Comparison of ENCODE assay signal across 8 cellular contexts in genomic region chr1:70205437-70206118, GRCh38. TPM values are rescaled to one million over a fixed set of nuclear protein-coding genes. Genes with fewer than 3 reads are reported as not detected.
DNase-seq lines count a peak whose midpoint lies in the region; ATAC-seq and TF ChIP-seq lines count a peak whose summit lies in the region.

Gene LRRC40 (minus strand): TSS chr1:70205579. CDS start chr1:70205540, 39 bp downstream.

- intact Hi-C loops in activated T-helper 2 cell treated with anti-CD3 and anti-CD28 coated beads, Interferon-gamma antibody, Interleukin-2, Interleukin-4, amounts not matched to agents 10 μg/mL and 5 μg/mL and 100 μg/mL, durations not matched to agents 14 hours and 24 hours and 36 hours (cut with micrococcal nuclease) = loop anchor here (1.0 to 5.0 kb wide), 4 partner anchors 16 to 876 kb away; partner anchors contain the start of genes ANKRD13C, CTH, SRSF11 and ZRANB2

- ATAC-seq in naive thymus-derived CD8-positive, alpha-beta T cell = peak; percentile 88 to 94

- peaks cover 29% of the 10 kb centered on the region for H3K36me3 Mint-ChIP-seq in activated T-helper 2 cell treated with anti-CD3 and anti-CD28 coated beads, Interferon-gamma antibody, Interleukin-2, Interleukin-4, amounts not matched to agents 10 μg/mL and 5 μg/mL and 100 μg/mL, durations not matched to agents 14 hours and 24 hours and 36 hours (ENCODE audit: low read depth)
- peaks cover 0 to 25% (median 0%) of the 10 kb centered on the region in 3 donors for H3K36me3 Mint-ChIP-seq in naive thymus-derived CD8-positive, alpha-beta T cell

- POLR2A ChIA-PET in RWPE1 (lab: Yijun Ruan, JAX; ENCODE audit: low non-redundant PET) = interaction anchor here (0.6 kb wide), 1 partner anchor 888 kb away, joined by 3 read pairs; no protein-coding TSS in a partner anchor
- POLR2A ChIA-PET in naive thymus-derived CD8-positive, alpha-beta T cell (lab: Charles Lee) = interaction anchor here (1.1 to 4.9 kb wide), 4 partner anchors 16 to 876 kb away, joined by 5 to 49 read pairs (median 16); partner anchors contain the start of genes ANKRD13C, CTH, SRSF11 and ZRANB2

- H3K27me3 Mint-ChIP-seq in activated T-helper 2 cell treated with anti-CD3 and anti-CD28 coated beads, Interferon-gamma antibody, Interleukin-2, Interleukin-4, amounts not matched to agents 10 μg/mL and 5 μg/mL and 100 μg/mL, durations not matched to agents 14 hours and 24 hours and 36 hours (ENCODE audit: low read depth) = no peaks in the 10 kb centered on the region
- no peaks in the 10 kb centered on the region for H3K27me3 Mint-ChIP-seq in naive thymus-derived CD8-positive, alpha-beta T cell

- H3K27ac ChIP-seq in RWPE1 = peak within 1 kb of the TSS; percentile 85

- DNase-seq in Daoy (ENCODE audit: low read depth) = peak; percentile 99
- peak; percentile 81 for DNase-seq in GOT3 (lab: John Stamatoyannopoulos, UW)
- peak; percentile 84 for DNase-seq in LNCaP clone FGC (ENCODE audit: low read depth)
- peak; percentile 88 for DNase-seq in RWPE1 (ENCODE audit: low spot score)
- DNase-seq in activated T-helper 2 cell treated with anti-CD3 and anti-CD28 coated beads, Interferon-gamma antibody, Interleukin-2, Interleukin-4, amounts not matched to agents 10 μg/mL and 5 μg/mL and 100 μg/mL, durations not matched to agents 14 hours and 24 hours and 36 hours (ENCODE audit: low spot score) = peak; percentile 94
- peak; percentile 94 for DNase-seq in fibroblast of mammary gland (ENCODE audit: low read depth)
- peak; percentile 90 to 99 (median 96) for DNase-seq in naive thymus-derived CD8-positive, alpha-beta T cell
- DNase-seq in stimulated activated naive CD4-positive, alpha-beta T cell (lab: John Stamatoyannopoulos, UW) = peak; percentile 89 to 96 (median 94)

- peak within 1 kb of the TSS; percentile 99 for H3K4me3 Mint-ChIP-seq in activated T-helper 2 cell treated with anti-CD3 and anti-CD28 coated beads, Interferon-gamma antibody, Interleukin-2, Interleukin-4, amounts not matched to agents 10 μg/mL and 5 μg/mL and 100 μg/mL, durations not matched to agents 14 hours and 24 hours and 36 hours (ENCODE audit: low read depth)
- peak within 1 kb of the TSS; percentile 94 to 99 (median 97) for H3K4me3 Mint-ChIP-seq in naive thymus-derived CD8-positive, alpha-beta T cell

- CTCF ChIA-PET in RWPE1 (lab: Yijun Ruan, JAX) = interaction anchor here (0.6 kb wide), 2 partner anchors 22 to 138 kb away, joined by 3 to 5 read pairs; no protein-coding TSS in a partner anchor

- TF ChIP-seq CTCF in LNCaP clone FGC (IDR thresholded peaks at IDR 0.05; ENCODE audit: control insufficient read depth, extremely low read depth, insufficient read depth) = no peak
- no peak for TF ChIP-seq CTCF in RWPE1 (conservative IDR thresholded peaks at IDR 0.05; ENCODE audit: low read depth)
- TF ChIP-seq CTCF in fibroblast of mammary gland (conservative IDR thresholded peaks at IDR 0.05; ENCODE audit: control insufficient read depth, insufficient read depth, low read depth, low read length) = no peak

- peak within 1 kb of the TSS; percentile 92 for H3K4me3 ChIP-seq in LNCaP clone FGC (ENCODE audit: low read depth, low read length)
- peak within 1 kb of the TSS; percentile 97 for H3K4me3 ChIP-seq in fibroblast of mammary gland (ENCODE audit: control insufficient read depth, low read depth, low read length)

- H3K9me3 Mint-ChIP-seq in activated T-helper 2 cell treated with anti-CD3 and anti-CD28 coated beads, Interferon-gamma antibody, Interleukin-2, Interleukin-4, amounts not matched to agents 10 μg/mL and 5 μg/mL and 100 μg/mL, durations not matched to agents 14 hours and 24 hours and 36 hours = no peaks in the 10 kb centered on the region
- no peaks in the 10 kb centered on the region for H3K9me3 Mint-ChIP-seq in naive thymus-derived CD8-positive, alpha-beta T cell

- peak within 1 kb of the TSS; percentile 99 for H3K27ac Mint-ChIP-seq in activated T-helper 2 cell treated with anti-CD3 and anti-CD28 coated beads, Interferon-gamma antibody, Interleukin-2, Interleukin-4, amounts not matched to agents 10 μg/mL and 5 μg/mL and 100 μg/mL, durations not matched to agents 14 hours and 24 hours and 36 hours
- H3K27ac Mint-ChIP-seq in naive thymus-derived CD8-positive, alpha-beta T cell = peak within 1 kb of the TSS; percentile 98 to 100 (median 99)

- H3K4me1 Mint-ChIP-seq in activated T-helper 2 cell treated with anti-CD3 and anti-CD28 coated beads, Interferon-gamma antibody, Interleukin-2, Interleukin-4, amounts not matched to agents 10 μg/mL and 5 μg/mL and 100 μg/mL, durations not matched to agents 14 hours and 24 hours and 36 hours (ENCODE audit: low read depth) = peaks cover 49% of the 10 kb centered on the region
- peaks cover 29 to 90% (median 65%) of the 10 kb centered on the region in 4 donors for H3K4me1 Mint-ChIP-seq in naive thymus-derived CD8-positive, alpha-beta T cell

RNA-seq across cellular contexts. Expression of gene LRRC40, which starts in this region (rescaled TPM):
- total RNA-seq in Daoy (2014; rRNA removed; shearing (Covaris generic)) = 47.5 and 59.5 TPM in 2 replicates
- total RNA-seq in activated T-helper 2 cell treated with anti-CD3 and anti-CD28 coated beads, Interferon-gamma antibody, Interleukin-2, Interleukin-4, amounts not matched to agents 10 μg/mL and 5 μg/mL and 100 μg/mL, durations not matched to agents 14 hours and 24 hours and 36 hours = 23.3 and 23.4 TPM in 2 replicates
- 10 to 100 TPM; 12.7 to 12.9 TPM for total RNA-seq in naive thymus-derived CD8-positive, alpha-beta T cell
- 1 to 10 TPM; 4.6 to 7.4 (median 5.0) TPM for polyA plus RNA-seq in naive thymus-derived CD8-positive, alpha-beta T cell

Comparison
In these comparisons a context has a peak if more than half of its experiments do, and no peak if none do; other contexts are left out.
1. Peak in every context shown above with its lines: DNase-seq, ATAC-seq, H3K4me3 ChIP-seq and H3K27ac ChIP-seq.